Comparison of ENCODE assay signal across 25 cellular contexts in the genomic region with DNA sequence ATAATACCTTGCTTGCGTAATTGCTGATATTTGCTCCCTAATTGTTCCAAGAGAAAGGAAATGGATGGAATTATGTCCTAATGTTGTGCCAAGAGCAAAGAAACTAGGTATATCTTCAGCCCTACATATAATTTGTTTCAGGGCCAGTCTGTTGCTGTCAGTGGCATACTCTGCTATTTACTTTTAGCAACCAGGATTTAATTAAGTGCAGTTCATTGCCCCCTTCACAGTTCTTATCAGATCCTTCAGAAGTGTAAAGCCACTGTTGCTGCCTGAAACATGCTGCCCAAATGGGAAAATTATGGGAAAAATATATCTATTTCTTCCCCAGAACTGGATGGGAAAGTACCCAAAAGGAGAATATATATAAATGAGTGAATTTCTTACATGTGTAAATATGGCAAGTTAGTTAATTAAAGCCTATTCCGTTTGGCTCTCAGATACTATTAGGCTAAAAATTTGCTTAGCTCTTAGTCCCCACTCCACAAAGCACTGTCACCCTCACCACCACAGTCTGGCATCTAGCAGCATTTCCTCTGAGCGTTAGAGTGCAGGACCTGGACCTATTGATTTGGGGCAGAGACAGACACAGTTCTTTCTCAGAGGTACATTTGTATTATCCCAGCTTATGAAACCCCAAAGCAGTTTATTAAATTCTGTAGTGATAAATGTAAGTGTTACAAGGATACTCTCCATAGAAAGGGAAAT.
"Had no signal": no experiment of that assay in that cellular context is flagged by ENCODE, and none has a peak within 500 bp of the region (broad histone marks: within the 10 kb centered on the region; RNA-seq: fewer than 3 reads in every experiment).

No MANE protein-coding gene starts in this region.

- H3K27ac ChIP-seq: adrenal gland, hepatocyte, left ventricle myocardium inferior, prostate gland, upper lobe of left lung, WERI-Rb-1 had no signal

- H3K4me1 ChIP-seq: adrenal gland, prostate gland, upper lobe of left lung had no signal

- H2AFZ ChIP-seq: hepatocyte had no signal

- H3K79me2 ChIP-seq: hepatocyte had no signal

- H3K4me3 ChIP-seq: adrenal gland, hepatocyte, left ventricle myocardium inferior, prostate gland, upper lobe of left lung had no signal

- H3K36me3 Mint-ChIP-seq: activated naive CD8-positive, alpha-beta T cell; immature natural killer cell; natural killer cell had no signal

- H3K36me3 ChIP-seq: adrenal gland, left ventricle myocardium inferior, prostate gland, upper lobe of left lung, WERI-Rb-1 had no signal

- H3K9me3 Mint-ChIP-seq: activated T-cell treated with anti-CD3 and anti-CD28 coated beads, Interleukin-2, amount 50 U/mL, for 24 hours; activated T-helper 17 cell treated with anti-CD3 and anti-CD28 coated beads, Interleukin-2, amount 50 U/mL, for 72 hours; immature natural killer cell; natural killer cell had no signal

- H3K4me3 Mint-ChIP-seq: activated naive CD8-positive, alpha-beta T cell; activated T-cell treated with anti-CD3 and anti-CD28 coated beads, Interleukin-2, amount 50 U/mL, for 24 hours; activated T-helper 17 cell treated with anti-CD3 and anti-CD28 coated beads, Interleukin-2, amount 50 U/mL, for 72 hours; immature natural killer cell; natural killer cell had no signal

- H3K27me3 ChIP-seq: adrenal gland, hepatocyte, upper lobe of left lung had no signal

- ATAC-seq: activated T-helper 17 cell treated with anti-CD3 and anti-CD28 coated beads, Interleukin-2, amount 50 U/mL, for 72 hours; esophagus mucosa; natural killer cell; right cardiac atrium; stimulated activated naive CD8-positive, alpha-beta T cell treated with anti-CD3 and anti-CD28 coated beads, Interleukin-15, Interleukin-2, amounts not matched to agents 100 U/mL and 50 U/mL, for 24 hours had no signal

- H3K27ac Mint-ChIP-seq: activated naive CD8-positive, alpha-beta T cell; activated T-cell treated with anti-CD3 and anti-CD28 coated beads, Interleukin-2, amount 50 U/mL, for 24 hours; activated T-helper 17 cell treated with anti-CD3 and anti-CD28 coated beads, Interleukin-2, amount 50 U/mL, for 72 hours; immature natural killer cell; natural killer cell had no signal

- H3K4me2 ChIP-seq: hepatocyte had no signal

- H3K27me3 Mint-ChIP-seq: activated naive CD8-positive, alpha-beta T cell; activated T-cell treated with anti-CD3 and anti-CD28 coated beads, Interleukin-2, amount 50 U/mL, for 24 hours; activated T-helper 17 cell treated with anti-CD3 and anti-CD28 coated beads, Interleukin-2, amount 50 U/mL, for 72 hours had no signal

- H3K4me1 Mint-ChIP-seq: activated T-helper 17 cell treated with anti-CD3 and anti-CD28 coated beads, Interleukin-2, amount 50 U/mL, for 72 hours; immature natural killer cell; natural killer cell had no signal

- DNase-seq: activated CD4-positive, CD25-positive, alpha-beta regulatory T cell treated with anti-CD3 and anti-CD28 coated beads, Interleukin-2, amount 50 U/mL, for 72 hours; activated T-cell treated with anti-CD3 and anti-CD28 coated beads, Interleukin-2, amount 50 U/mL, for 24 hours; adrenal gland; central memory CD4-positive, alpha-beta T cell; dermis blood vessel endothelial cell; effector CD8-positive, alpha-beta T cell; foreskin melanocyte; glutamatergic neuron; immature natural killer cell; kidney glomerular epithelial cell; left ventricle myocardium inferior; mammary epithelial cell; midbrain; natural killer cell; right cardiac atrium; stimulated activated CD4-positive, alpha-beta T cell treated with anti-CD3 and anti-CD28 coated beads, Interleukin-12 subunit alpha, Interleukin-12 subunit beta, amount 100 ng/mL, for 4 hours; stimulated activated CD4-positive, alpha-beta T cell treated with anti-CD3 and anti-CD28 coated beads, Interleukin-4, amount 100 ng/mL, for 4 hours; stimulated activated naive CD8-positive, alpha-beta T cell treated with anti-CD3 and anti-CD28 coated beads, Interleukin-15, Interleukin-2, amounts not matched to agents 100 U/mL and 50 U/mL, for 24 hours; upper lobe of left lung; WERI-Rb-1 had no signal
